In the genomic region with DNA sequence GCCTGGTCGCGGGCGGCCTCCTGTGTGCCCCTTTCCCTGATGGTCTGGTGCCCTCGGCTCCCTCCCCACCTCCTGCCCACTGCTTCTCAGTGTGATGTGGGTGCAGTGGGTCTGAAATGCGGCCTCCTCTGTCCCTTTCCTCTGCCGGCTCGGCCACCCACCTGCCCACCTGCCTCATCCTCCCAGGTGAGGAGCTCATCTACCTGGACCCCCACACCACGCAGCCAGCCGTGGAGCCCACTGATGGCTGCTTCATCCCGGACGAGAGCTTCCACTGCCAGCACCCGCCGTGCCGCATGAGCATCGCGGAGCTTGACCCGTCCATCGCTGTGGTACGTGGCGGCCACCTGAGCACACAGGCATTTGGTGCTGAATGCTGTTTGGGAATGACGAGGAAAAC, we compare ENCODE assay signal across 24 cellular contexts.
"Had no signal": no experiment of that assay in that cellular context is flagged by ENCODE, and none has a peak within 500 bp of the region (broad histone marks: within the 10 kb centered on the region; RNA-seq: fewer than 3 reads in every experiment).

No MANE protein-coding gene starts in this region.

- H3K4me1 ChIP-seq: ascending aorta, body of pancreas had no signal

- H3K27me3 ChIP-seq: ascending aorta, body of pancreas had no signal

- H3K27ac ChIP-seq: ascending aorta, body of pancreas, SK-N-MC, VCaP had no signal

- H3K9me3 ChIP-seq: ascending aorta, body of pancreas had no signal

- H3K4me3 ChIP-seq: ascending aorta, body of pancreas, SK-N-MC had no signal

- FAIRE-seq: bronchial epithelial cell had no signal

- ATAC-seq: activated naive CD8-positive, alpha-beta T cell treated with anti-CD3 and anti-CD28 coated beads, Interleukin-2, amount 50 U/mL, for 24 hours; activated T-cell treated with anti-CD3 and anti-CD28 coated beads, Interleukin-2, amount 50 U/mL, for 4 hours; body of pancreas; T-cell had no signal

- DNase-seq: activated CD4-positive, alpha-beta memory T cell treated with anti-CD3 and anti-CD28 coated beads for 36 hours; activated CD4-positive, alpha-beta T cell treated with anti-CD3 and anti-CD28 coated beads, Interleukin-2, amount 10 ng/mL, durations not matched to agents 7 days and 5 days; activated CD4-positive, CD25-positive, alpha-beta regulatory T cell; activated CD8-positive, alpha-beta memory T cell treated with anti-CD3 and anti-CD28 coated beads for 24 hours; activated naive CD8-positive, alpha-beta T cell treated with anti-CD3 and anti-CD28 coated beads, Interleukin-2, amount 50 U/mL, for 24 hours; activated T-cell treated with anti-CD3 and anti-CD28 coated beads, Interleukin-2, amount 50 U/mL, for 4 hours; amniotic stem cell; body of pancreas; central memory CD4-positive, alpha-beta T cell; KG1; NCI-H1048; NCI-H146; NCI-H187 treated with DMSO at 0.1 percent for 48 hours; NCI-H2081 treated with DMSO at 0.1 percent for 48 hours; NCI-H2171; NCI-H2227 treated with DMSO at 0.1 percent for 48 hours; NCI-H446 treated with DMSO at 0.1 percent for 48 hours; NCI-H526; NCI-H82; T-cell had no signal
